Comparison of ENCODE assay signal across 19 cellular contexts in genomic region chr5:33281507-33281906, GRCh38.
"Had no signal": no experiment of that assay in that cellular context is flagged by ENCODE, and none has a peak within 500 bp of the region (broad histone marks: within the 10 kb centered on the region; RNA-seq: fewer than 3 reads in every experiment).

No MANE protein-coding gene starts in this region.

- H3K4me3 ChIP-seq: coronary artery, pancreas, thoracic aorta, upper lobe of left lung had no signal

- H3K4me1 Mint-ChIP-seq: naive thymus-derived CD4-positive, alpha-beta T cell; stimulated activated memory B cell treated with anti-CD40 and anti-IgM and Interleukin-4, amounts not matched to agents 10 μg/mL and 1 μg/mL and 100 μg/mL, for 72 hours had no signal

- H3K27ac Mint-ChIP-seq: activated CD8-positive, alpha-beta T cell treated with anti-CD3 and anti-CD28 coated beads for 36 hours; activated naive CD4-positive, alpha-beta T cell treated with anti-CD3 and anti-CD28 coated beads for 36 hours; activated T-helper 2 cell treated with anti-CD3 and anti-CD28 coated beads, Interferon-gamma antibody, Interleukin-2, Interleukin-4, amounts not matched to agents 10 μg/mL and 5 μg/mL and 100 μg/mL, durations not matched to agents 14 hours and 24 hours and 36 hours; naive thymus-derived CD4-positive, alpha-beta T cell; stimulated activated memory B cell treated with anti-CD40 and anti-IgM and Interleukin-4, amounts not matched to agents 10 μg/mL and 1 μg/mL and 100 μg/mL, for 72 hours had no signal

- DNase-seq: activated CD4-positive, alpha-beta T cell treated with anti-CD3 and anti-CD28 coated beads for 48 hours; activated CD4-positive, CD25-positive, alpha-beta regulatory T cell; activated CD8-positive, alpha-beta T cell treated with anti-CD3 and anti-CD28 coated beads for 36 hours; activated naive CD4-positive, alpha-beta T cell treated with anti-CD3 and anti-CD28 coated beads for 36 hours; activated T-cell treated with anti-CD3 and anti-CD28 coated beads, Interleukin-2, amount 50 U/mL, for 1 hour; anterior cingulate cortex; brain microvascular endothelial cell; central memory CD4-positive, alpha-beta T cell; mesendoderm; naive thymus-derived CD4-positive, alpha-beta T cell; pancreas; stimulated activated CD4-positive, alpha-beta T cell treated with anti-CD3 and anti-CD28 coated beads, Interleukin-4, amount 100 ng/mL, for 4 hours; T1000; upper lobe of left lung had no signal

- H3K9me3 ChIP-seq: pancreas, thoracic aorta, upper lobe of left lung had no signal

- H3K27ac ChIP-seq: brain microvascular endothelial cell, coronary artery, pancreas, thoracic aorta, upper lobe of left lung had no signal

- H3K27me3 Mint-ChIP-seq: activated CD8-positive, alpha-beta T cell treated with anti-CD3 and anti-CD28 coated beads for 36 hours; naive thymus-derived CD4-positive, alpha-beta T cell; stimulated activated memory B cell treated with anti-CD40 and anti-IgM and Interleukin-4, amounts not matched to agents 10 μg/mL and 1 μg/mL and 100 μg/mL, for 72 hours had no signal

- H3K4me3 Mint-ChIP-seq: activated CD8-positive, alpha-beta T cell treated with anti-CD3 and anti-CD28 coated beads for 36 hours; activated naive CD4-positive, alpha-beta T cell treated with anti-CD3 and anti-CD28 coated beads for 36 hours; naive thymus-derived CD4-positive, alpha-beta T cell; stimulated activated memory B cell treated with anti-CD40 and anti-IgM and Interleukin-4, amounts not matched to agents 10 μg/mL and 1 μg/mL and 100 μg/mL, for 72 hours had no signal

- H3K27me3 ChIP-seq: brain microvascular endothelial cell, pancreas, upper lobe of left lung had no signal

- H3K36me3 ChIP-seq: brain microvascular endothelial cell, pancreas, thoracic aorta, upper lobe of left lung had no signal

- H3K4me1 ChIP-seq: pancreas had no signal

- H3K36me3 Mint-ChIP-seq: naive thymus-derived CD4-positive, alpha-beta T cell; stimulated activated memory B cell treated with anti-CD40 and anti-IgM and Interleukin-4, amounts not matched to agents 10 μg/mL and 1 μg/mL and 100 μg/mL, for 72 hours had no signal

- ATAC-seq: activated CD8-positive, alpha-beta T cell treated with anti-CD3 and anti-CD28 coated beads for 36 hours; naive thymus-derived CD4-positive, alpha-beta T cell; pancreas; sciatic nerve; stimulated activated memory B cell treated with anti-CD40 and anti-IgM and Interleukin-4, amounts not matched to agents 10 μg/mL and 1 μg/mL and 100 μg/mL, for 72 hours had no signal

- H3K9me3 Mint-ChIP-seq: activated T-helper 2 cell treated with anti-CD3 and anti-CD28 coated beads, Interferon-gamma antibody, Interleukin-2, Interleukin-4, amounts not matched to agents 10 μg/mL and 5 μg/mL and 100 μg/mL, durations not matched to agents 14 hours and 24 hours and 36 hours; stimulated activated memory B cell treated with anti-CD40 and anti-IgM and Interleukin-4, amounts not matched to agents 10 μg/mL and 1 μg/mL and 100 μg/mL, for 72 hours had no signal
